Comparison of ENCODE assay signal across 1 cellular context in genomic region chr15:56733131-56734012, GRCh38.
TF ChIP-seq lines count a peak whose summit lies in the region.

ZNF280D (minus strand) TSS chr15:56733509; CDS start chr15:56707109, 26,400 bp downstream.

TF ChIP-seq in WTC11, 78 proteins besides CTCF, POLR2A, EP300 and RAD21 (continued from another document and continues in another):
- TF ChIP-seq ZNF532 (CRISPR knock-in tag; IDR thresholded peaks at IDR 0.05; ENCODE audit: borderline replicate concordance) (peak; percentile 92), ETV6 (CRISPR knock-in tag; IDR thresholded peaks at IDR 0.05) (peak; percentile 98), ZNF396 (CRISPR knock-in tag; IDR thresholded peaks at IDR 0.05; ENCODE audit: borderline replicate concordance) (no peak), ATF1 (CRISPR knock-in tag; IDR thresholded peaks at IDR 0.05) (peak; percentile 91), E2F5 (CRISPR knock-in tag; IDR thresholded peaks at IDR 0.05) (peak; percentile 98), FOXP4 (CRISPR knock-in tag; IDR thresholded peaks at IDR 0.05) (peak; percentile 99), KAT7 (CRISPR knock-in tag; IDR thresholded peaks at IDR 0.05; ENCODE audit: borderline replicate concordance) (peak; percentile 86), CREB1 (CRISPR knock-in tag; IDR thresholded peaks at IDR 0.05) (peak; percentile 96), ZNF317 (CRISPR knock-in tag; IDR thresholded peaks at IDR 0.05; ENCODE audit: borderline replicate concordance, low read depth) (peak; percentile 86), USF1 (CRISPR knock-in tag; IDR thresholded peaks at IDR 0.05) (peak; percentile 79), IRF2 (CRISPR knock-in tag; IDR thresholded peaks at IDR 0.05; ENCODE audit: borderline replicate concordance, low read depth) (0 out of 2 replicates have a peak, but pooled peaks have one; percentile 90), FOXP1 (CRISPR knock-in tag; IDR thresholded peaks at IDR 0.05; ENCODE audit: borderline replicate concordance) (peak; percentile 100), SOX15 (CRISPR knock-in tag; IDR thresholded peaks at IDR 0.05) (no peak), MAX (CRISPR knock-in tag; IDR thresholded peaks at IDR 0.05) (peak; percentile 99), NFYB (CRISPR knock-in tag; conservative IDR thresholded peaks at IDR 0.05; ENCODE audit: low read depth) (peak; percentile 71), E2F1 (CRISPR knock-in tag; IDR thresholded peaks at IDR 0.05) (peak; percentile 98), SMAD4 (CRISPR knock-in tag; IDR thresholded peaks at IDR 0.05) (peak; percentile 96), ZBTB21 (CRISPR knock-in tag; IDR thresholded peaks at IDR 0.05; ENCODE audit: borderline replicate concordance) (peak; percentile 96), ZMAT4 (CRISPR knock-in tag; IDR thresholded peaks at IDR 0.05) (no peak), ATF6 (CRISPR knock-in tag; IDR thresholded peaks at IDR 0.05) (no peak), AFF4 (CRISPR knock-in tag; IDR thresholded peaks at IDR 0.05; ENCODE audit: borderline replicate concordance) (peak; percentile 97; the same call in 1 of the 2 replicates), ESRRA (CRISPR knock-in tag; IDR thresholded peaks at IDR 0.05; ENCODE audit: borderline replicate concordance) (peak; percentile 94), MXD4 (CRISPR knock-in tag; IDR thresholded peaks at IDR 0.05; ENCODE audit: borderline replicate concordance) (no peak), ZNF423 (CRISPR knock-in tag; IDR thresholded peaks at IDR 0.05) (peak; percentile 72), ZBTB43 (CRISPR knock-in tag; IDR thresholded peaks at IDR 0.05) (peak; percentile 99), JUN (CRISPR knock-in tag; IDR thresholded peaks at IDR 0.05) (peak; percentile 98), NR2C2 (CRISPR knock-in tag; IDR thresholded peaks at IDR 0.05) (peak; percentile 89), STAT6 (CRISPR knock-in tag; conservative IDR thresholded peaks at IDR 0.05; ENCODE audit: low read depth) (no peak), TCF7 (CRISPR knock-in tag; IDR thresholded peaks at IDR 0.05; ENCODE audit: low read depth) (peak; percentile 98), PRRX2 (CRISPR knock-in tag; IDR thresholded peaks at IDR 0.05) (no peak)
